In genomic region chr1:7679873-7680790, GRCh38 we compare ENCODE assay signal across 1 cellular context.
A peak's percentile ranks its signal among the peaks of the same experiment; 100 is the strongest.
TF ChIP-seq lines count a peak whose summit lies in the region.

No MANE protein-coding gene starts in this region.

TF ChIP-seq in K562, 482 proteins besides CTCF, POLR2A, EP300 and RAD21 (continued from another document):
- TF ChIP-seq CBFA2T2 (conservative IDR thresholded peaks at IDR 0.05) = no peak
- TF ChIP-seq PCBP1 (IDR thresholded peaks at IDR 0.05; ENCODE audit: low read depth, low read length, poor library complexity, severe bottlenecking) = peak; percentile 51
- no peak for TF ChIP-seq ID3 (CRISPR knock-in tag; IDR thresholded peaks at IDR 0.05)
- TF ChIP-seq ID3 (tag; IDR thresholded peaks at IDR 0.05) = no peak
- TF ChIP-seq CBX5 (IDR thresholded peaks at IDR 0.05; ENCODE audit: borderline replicate concordance, low read depth) = no peak
- TF ChIP-seq, protein P1, sequence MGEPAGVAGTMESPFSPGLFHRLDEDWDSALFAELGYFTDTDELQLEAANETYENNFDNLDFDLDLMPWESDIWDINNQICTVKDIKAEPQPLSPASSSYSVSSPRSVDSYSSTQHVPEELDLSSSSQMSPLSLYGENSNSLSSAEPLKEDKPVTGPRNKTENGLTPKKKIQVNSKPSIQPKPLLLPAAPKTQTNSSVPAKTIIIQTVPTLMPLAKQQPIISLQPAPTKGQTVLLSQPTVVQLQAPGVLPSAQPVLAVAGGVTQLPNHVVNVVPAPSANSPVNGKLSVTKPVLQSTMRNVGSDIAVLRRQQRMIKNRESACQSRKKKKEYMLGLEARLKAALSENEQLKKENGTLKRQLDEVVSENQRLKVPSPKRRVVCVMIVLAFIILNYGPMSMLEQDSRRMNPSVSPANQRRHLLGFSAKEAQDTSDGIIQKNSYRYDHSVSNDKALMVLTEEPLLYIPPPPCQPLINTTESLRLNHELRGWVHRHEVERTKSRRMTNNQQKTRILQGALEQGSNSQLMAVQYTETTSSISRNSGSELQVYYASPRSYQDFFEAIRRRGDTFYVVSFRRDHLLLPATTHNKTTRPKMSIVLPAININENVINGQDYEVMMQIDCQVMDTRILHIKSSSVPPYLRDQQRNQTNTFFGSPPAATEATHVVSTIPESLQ (CRISPR knock-in tag; IDR thresholded peaks at IDR 0.05) = no peak
- TF ChIP-seq, protein P2, sequence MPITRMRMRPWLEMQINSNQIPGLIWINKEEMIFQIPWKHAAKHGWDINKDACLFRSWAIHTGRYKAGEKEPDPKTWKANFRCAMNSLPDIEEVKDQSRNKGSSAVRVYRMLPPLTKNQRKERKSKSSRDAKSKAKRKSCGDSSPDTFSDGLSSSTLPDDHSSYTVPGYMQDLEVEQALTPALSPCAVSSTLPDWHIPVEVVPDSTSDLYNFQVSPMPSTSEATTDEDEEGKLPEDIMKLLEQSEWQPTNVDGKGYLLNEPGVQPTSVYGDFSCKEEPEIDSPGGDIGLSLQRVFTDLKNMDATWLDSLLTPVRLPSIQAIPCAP (CRISPR knock-in tag; IDR thresholded peaks at IDR 0.05; ENCODE audit: borderline replicate concordance) = no peak
- TF ChIP-seq SETDB1 (IDR thresholded peaks at IDR 0.05; ENCODE audit: low read length) = no peak
- TF ChIP-seq ZNF217 (CRISPR knock-in tag; IDR thresholded peaks at IDR 0.05) = no peak
